Comparison of ENCODE assay signal across 6 cellular contexts in genomic region chr19:1884719-1885334, GRCh38.
DNase-seq lines count a peak whose midpoint lies in the region; ATAC-seq and TF ChIP-seq lines count a peak whose summit lies in the region.

No MANE protein-coding gene starts in this region.

- peak overlapping the region; percentile 89 for H3K9ac ChIP-seq in MM.1S (ENCODE audit: low read length)

- H3K4me3 Mint-ChIP-seq in stimulated activated naive CD8-positive, alpha-beta T cell treated with anti-CD3 and anti-CD28 coated beads, Interleukin-15, Interleukin-2, amounts not matched to agents 100 ng/mL and 50 ng/mL, for 24 hours = peak overlapping the region; percentile 99

- H2AFZ ChIP-seq in MM.1S (ENCODE audit: low read length) = peak overlapping the region; percentile 25; the same call in 1 of the 2 replicates

- peak overlapping the region; percentile 87 for H3K27ac Mint-ChIP-seq in stimulated activated naive CD8-positive, alpha-beta T cell treated with anti-CD3 and anti-CD28 coated beads, Interleukin-15, Interleukin-2, amounts not matched to agents 100 ng/mL and 50 ng/mL, for 24 hours

- DNase-seq in MM.1S (no peak), fibroblast of pulmonary artery (ENCODE audit: low read depth) (peak; percentile 27), NCI-H748 (lab: John Stamatoyannopoulos, UW; ENCODE audit: unreplicated experiment) (no peak), OCI-M1 (lab: John Stamatoyannopoulos, UW) (no peak)

- H3F3A ChIP-seq in MM.1S (ENCODE audit: insufficient read depth, low read length) = no peaks in the 10 kb centered on the region

- H3K36me3 ChIP-seq in MM.1S (replicated peaks; ENCODE audit: insufficient read depth, low read length) = no peaks in the 10 kb centered on the region

- peaks cover 46% of the 10 kb centered on the region for H3K79me2 ChIP-seq in MM.1S (ENCODE audit: low read length)

- peaks cover 10% of the 10 kb centered on the region for H3K4me1 ChIP-seq in MM.1S (ENCODE audit: low read length)

- H4K20me1 ChIP-seq in MM.1S (ENCODE audit: insufficient read depth, low read length) = 0 out of 2 replicates have a peak, but pooled peaks cover 6% of the 10 kb centered on the region

- H3K4me2 ChIP-seq in MM.1S (ENCODE audit: low read depth, low read length) = peak overlapping the region; percentile 93

- peak; percentile 21 for ATAC-seq in GM19035 (IDR thresholded peaks at IDR 0.05; ENCODE audit: unreplicated experiment)

- no peaks in the 10 kb centered on the region for H3K9me3 ChIP-seq in MM.1S (replicated peaks; ENCODE audit: insufficient read depth, low read length)

- no peak for TF ChIP-seq CTCF in MM.1S (IDR thresholded peaks at IDR 0.05; ENCODE audit: low read length)
- no peak for TF ChIP-seq CTCF in fibroblast of pulmonary artery (IDR thresholded peaks at IDR 0.05; ENCODE audit: low read length, missing control alignments)

- no peaks in the 10 kb centered on the region for H3K27me3 ChIP-seq in MM.1S (replicated peaks; ENCODE audit: insufficient read depth, low read length)

- no peaks in the 10 kb centered on the region for H3K9me3 Mint-ChIP-seq in stimulated activated naive CD8-positive, alpha-beta T cell treated with anti-CD3 and anti-CD28 coated beads, Interleukin-15, Interleukin-2, amounts not matched to agents 100 ng/mL and 50 ng/mL, for 24 hours

- H3K4me1 Mint-ChIP-seq in stimulated activated naive CD8-positive, alpha-beta T cell treated with anti-CD3 and anti-CD28 coated beads, Interleukin-15, Interleukin-2, amounts not matched to agents 100 ng/mL and 50 ng/mL, for 24 hours (ENCODE audit: low read depth) = peaks cover 32% of the 10 kb centered on the region

- peak overlapping the region; percentile 97 for H3K4me3 ChIP-seq in MM.1S (ENCODE audit: low read length)
- peak overlapping the region; percentile 90 for H3K4me3 ChIP-seq in fibroblast of pulmonary artery (replicated peaks; ENCODE audit: low read depth, low read length)

- peaks cover 20% of the 10 kb centered on the region for H3K36me3 Mint-ChIP-seq in stimulated activated naive CD8-positive, alpha-beta T cell treated with anti-CD3 and anti-CD28 coated beads, Interleukin-15, Interleukin-2, amounts not matched to agents 100 ng/mL and 50 ng/mL, for 24 hours (ENCODE audit: low read depth)

- H3K9me2 ChIP-seq in MM.1S (replicated peaks; ENCODE audit: insufficient read depth, low read length) = no peaks in the 10 kb centered on the region

- no peak overlapping the region for H3K27ac ChIP-seq in MM.1S (ENCODE audit: low read length)

- H3K27me3 Mint-ChIP-seq in stimulated activated naive CD8-positive, alpha-beta T cell treated with anti-CD3 and anti-CD28 coated beads, Interleukin-15, Interleukin-2, amounts not matched to agents 100 ng/mL and 50 ng/mL, for 24 hours = no peaks in the 10 kb centered on the region
